9 cellular contexts compared by ENCODE assay signal in the genomic region with DNA sequence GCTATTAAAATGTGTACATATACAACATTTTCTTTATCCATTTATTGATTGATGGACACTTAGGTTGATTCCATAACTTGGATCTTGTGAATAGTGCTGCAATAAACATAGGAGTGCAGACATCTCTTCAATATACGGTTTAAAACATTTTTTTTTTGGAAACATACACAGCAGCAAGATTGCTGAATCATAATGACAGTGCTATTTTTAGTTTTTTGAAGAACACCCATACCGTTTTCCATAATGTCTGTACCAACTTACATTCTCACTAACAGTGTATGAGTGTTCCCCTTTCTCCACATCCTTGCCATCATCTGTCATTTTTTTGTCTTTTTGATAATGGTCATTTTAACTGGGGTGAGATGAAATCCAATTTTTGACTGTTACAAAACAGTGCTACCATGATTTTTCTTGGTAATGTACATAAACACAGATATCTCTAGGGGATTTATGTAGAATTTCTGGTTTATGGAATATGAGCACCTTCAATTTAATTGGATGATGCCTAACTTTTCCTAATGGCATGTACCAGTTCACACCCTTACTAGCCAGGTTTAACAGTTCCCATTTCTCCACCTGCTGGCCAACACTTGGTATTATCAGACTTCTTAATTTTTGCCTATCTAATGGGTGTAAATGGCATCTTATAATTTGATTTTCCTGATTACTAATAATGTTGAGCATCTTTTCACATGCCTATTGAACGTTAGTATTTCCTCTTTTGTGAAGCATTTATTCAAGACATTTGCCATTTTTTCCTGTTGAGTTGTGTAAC. TPM values are rescaled to one million over a fixed set of nuclear protein-coding genes. Genes with fewer than 3 reads are reported as not detected.
DNase-seq lines count a peak whose midpoint lies in the region; ATAC-seq and TF ChIP-seq lines count a peak whose summit lies in the region.
"Had no signal": no experiment of that assay in that cellular context is flagged by ENCODE, and none has a peak within 500 bp of the region (broad histone marks: within the 10 kb centered on the region; RNA-seq: fewer than 3 reads in every experiment).

No MANE protein-coding gene starts in this region.

- intact Hi-C loops in CD4-positive, alpha-beta T cell (cut with DNase I, micrococcal nuclease), result loop anchor here in 1 of 2 experiments (1.0 to 2.0 kb wide), 2 partner anchors 23 to 96 kb away; no protein-coding TSS in a partner anchor
- intact Hi-C loops in ascending aorta (cut with DNase I) (loop anchor here (1.0 kb wide), 1 partner anchor 96 kb away; no protein-coding TSS in a partner anchor), left colon (cut with DNase I, micrococcal nuclease) (no loop called here)

- DNase-seq in CD4-positive, alpha-beta T cell, result no peak
- DNase-seq in LHCN-M2 (ENCODE audit: low read depth), result peak; percentile 17
- DNase-seq in ascending aorta (ENCODE audit: low spot score in 2 of 2), result no peak
- no peak for DNase-seq in left colon
- no peak for DNase-seq in NK-92 treated with Interleukin-12 subunit alpha and Interleukin-12 subunit beta, amount 100 ng/mL, for 24 hours (lab: John Stamatoyannopoulos, UW)
- no peak for DNase-seq in islet precursor cell
- no peak for DNase-seq in MG63

- TF ChIP-seq CTCF in CD4-positive, alpha-beta T cell (IDR thresholded peaks at IDR 0.05), result peak; percentile 54
- TF ChIP-seq CTCF in ascending aorta (IDR thresholded peaks at IDR 0.05), result peak in 2 of 3 experiments; percentile 33 to 56

- H3K27ac ChIP-seq in CD4-positive, alpha-beta T cell (ENCODE audit: low read depth, low read length), result no peak overlapping the region
- no peak overlapping the region for H3K27ac ChIP-seq in ascending aorta
- H3K27ac ChIP-seq: SJSA1 had no signal

- H3K4me3 Mint-ChIP-seq in CD4-positive, alpha-beta T cell, result no peak overlapping the region

- no peak overlapping the region for H3K27ac Mint-ChIP-seq in CD4-positive, alpha-beta T cell

- CTCF ChIA-PET in CD4-positive, alpha-beta T cell (lab: Charles Lee), result interaction anchor here (1.1 to 3.6 kb wide), 2 partner anchors 23 to 96 kb away, joined by 5 to 11 read pairs; no protein-coding TSS in a partner anchor

- no peak overlapping the region for H3K4me3 ChIP-seq in ascending aorta
- H3K4me3 ChIP-seq in MG63, result no peak overlapping the region
- H3K4me3 ChIP-seq: SJSA1 had no signal

- no peaks in the 10 kb centered on the region for H3K27me3 ChIP-seq in CD4-positive, alpha-beta T cell (ENCODE audit: control insufficient read depth, insufficient read depth, low read length)
- no peaks in the 10 kb centered on the region for H3K27me3 ChIP-seq in ascending aorta
- no peaks in the 10 kb centered on the region for H3K27me3 ChIP-seq in MG63
- H3K27me3 ChIP-seq: SJSA1 had no signal

- no peaks in the 10 kb centered on the region for H3K36me3 ChIP-seq in ascending aorta
- H3K36me3 ChIP-seq in MG63, result no peaks in the 10 kb centered on the region
- H3K36me3 ChIP-seq: SJSA1 had no signal

- no peaks in the 10 kb centered on the region for H3K4me1 ChIP-seq in ascending aorta
- H3K4me1 ChIP-seq: SJSA1 had no signal

- POLR2A ChIA-PET in CD4-positive, alpha-beta T cell (lab: Charles Lee), result interaction anchor here (1.0 kb wide), 1 partner anchor 22 kb away, joined by 7 read pairs; no protein-coding TSS in a partner anchor

- H3K27me3 Mint-ChIP-seq in CD4-positive, alpha-beta T cell, result no peaks in the 10 kb centered on the region

- no peaks in the 10 kb centered on the region for H3K9me3 ChIP-seq in CD4-positive, alpha-beta T cell (ENCODE audit: control insufficient read depth, low read length)
- H3K9me3 ChIP-seq in ascending aorta (no peaks in the 10 kb centered on the region), MG63 (no peaks in the 10 kb centered on the region)
- H3K9me3 ChIP-seq: SJSA1 had no signal

- H3K36me3 Mint-ChIP-seq in CD4-positive, alpha-beta T cell (ENCODE audit: low read depth), result no peaks in the 10 kb centered on the region

- no peaks in the 10 kb centered on the region for H3K9me3 Mint-ChIP-seq in CD4-positive, alpha-beta T cell

- ATAC-seq in CD4-positive, alpha-beta T cell (ENCODE audit: poor library complexity), result no peak
- peak; percentile 64 for ATAC-seq in GM18502 (IDR thresholded peaks at IDR 0.05; ENCODE audit: poor library complexity, unreplicated experiment)
- peak; percentile 58 for ATAC-seq in left colon

- H3K4me1 Mint-ChIP-seq in CD4-positive, alpha-beta T cell (ENCODE audit: low read depth), result peaks cover 13% of the 10 kb centered on the region

RNA-seq across cellular contexts. Expression of a gene that starts 21.0 kb away (rescaled TPM):
- total RNA-seq in CD4-positive, alpha-beta T cell, result 1 to 10 TPM; 8.0 to 9.0 TPM
- total RNA-seq in LHCN-M2 (2014; rRNA removed) (6.8 and 8.1 TPM in 2 replicates), ascending aorta (0.32 TPM), left colon (1 to 10 TPM in 1 of 2 donors, under 1 TPM in 1; 0.98 to 1.7 TPM)
- 13.6 TPM for polyA plus RNA-seq in LHCN-M2 (2012)
- total RNA-seq in MG63 (2014; rRNA removed; shearing (Covaris generic); ENCODE audit: low replicate concordance), result 8.6 and 44.0 TPM in 2 replicates
